In genomic region chr9:135602789-135603481, GRCh38 we compare ENCODE assay signal across 8 cellular contexts. TPM values are rescaled to one million over a fixed set of nuclear protein-coding genes. Genes with fewer than 3 reads are reported as not detected.
DNase-seq lines count a peak whose midpoint lies in the region; ATAC-seq and TF ChIP-seq lines count a peak whose summit lies in the region.

No MANE protein-coding gene starts in this region.

- H4K20me1 ChIP-seq in DND-41 (ENCODE audit: insufficient read depth, low read length), result no peaks in the 10 kb centered on the region

- no peak overlapping the region for H2AFZ ChIP-seq in DND-41 (ENCODE audit: low read depth, low read length)

- DNase-seq in DND-41 (peak; percentile 53), KBM-7 (peak; percentile 57), WTC11 (ENCODE audit: low spot score) (peak; percentile 70), chondrocyte (ENCODE audit: low spot score) (no peak), lower lobe of right lung (peak; percentile 55), NCI-H1105 (lab: John Stamatoyannopoulos, UW) (no peak)
- DNase-seq in stimulated activated CD8-positive, alpha-beta memory T cell treated with anti-CD3 and anti-CD28 coated beads, Interleukin-2, amount 100 ng/mL, for 1 hour (ENCODE audit: low read depth in 2 of 2), result peak; percentile 20 to 24

- CTCF ChIA-PET in WTC11 (lab: Charles Lee), result interaction anchor here (0.6 to 2.0 kb wide), 22 partner anchors 10 to 259 kb away, joined by 3 to 17 read pairs (median 4); no protein-coding TSS in a partner anchor

- H3K27me3 ChIP-seq in DND-41 (ENCODE audit: insufficient read depth, low read length, poor library complexity) (peaks cover 10% of the 10 kb centered on the region), lower lobe of right lung (ENCODE audit: low read depth) (peaks cover 37% of the 10 kb centered on the region)

- no peaks in the 10 kb centered on the region for H3K79me2 ChIP-seq in DND-41 (ENCODE audit: insufficient read depth, low read length)

- no peak overlapping the region for H3K9ac ChIP-seq in DND-41 (ENCODE audit: low read depth, low read length)

- POLR2A ChIA-PET in WTC11 (lab: Charles Lee), result no interaction called here

- H3K36me3 Mint-ChIP-seq in WTC11 (peaks cover 3% of the 10 kb centered on the region; the same call in 1 of the 2 replicates), chondrocyte (ENCODE audit: low read depth) (peaks cover 5% of the 10 kb centered on the region)

- H3K27ac ChIP-seq in DND-41 (ENCODE audit: low read length) (no peak overlapping the region), lower lobe of right lung (no peak overlapping the region)

- H3K4me1 Mint-ChIP-seq in WTC11 (peaks cover 10% of the 10 kb centered on the region), chondrocyte (ENCODE audit: low read depth) (no peaks in the 10 kb centered on the region)

- TF ChIP-seq CTCF in DND-41 (IDR thresholded peaks at IDR 0.05; ENCODE audit: borderline replicate concordance, extremely low read depth, low read length, poor library complexity, severe bottlenecking) (peak; percentile 74), WTC11 (IDR thresholded peaks at IDR 0.05) (peak; percentile 90), chondrocyte (IDR thresholded peaks at IDR 0.05) (peak; percentile 85), lower lobe of right lung (IDR thresholded peaks at IDR 0.05) (peak; percentile 74)

- H3K9me3 Mint-ChIP-seq in WTC11 (peaks cover 8% of the 10 kb centered on the region), chondrocyte (ENCODE audit: low read depth) (peaks cover 6% of the 10 kb centered on the region)

- H3K27ac Mint-ChIP-seq in WTC11 (no peak overlapping the region), chondrocyte (ENCODE audit: unreplicated experiment) (no peak overlapping the region)

- no peaks in the 10 kb centered on the region for H3K4me1 ChIP-seq in DND-41 (ENCODE audit: insufficient read depth, low read length)
- H3K4me1 ChIP-seq in lower lobe of right lung, result no peaks in the 10 kb centered on the region

- H3K27me3 Mint-ChIP-seq in WTC11 (ENCODE audit: low read depth) (no peaks in the 10 kb centered on the region), chondrocyte (ENCODE audit: low read depth) (peaks cover 19% of the 10 kb centered on the region)

- H3K4me2 ChIP-seq in DND-41 (ENCODE audit: insufficient read depth, low read length), result no peak overlapping the region

- intact Hi-C loops in lower lobe of right lung (cut with DNase I), result no loop called here

- ATAC-seq in DND-41 (ENCODE audit: insufficient read depth, low read depth) (peak; percentile 49; the same call in 1 of the 3 replicates), WTC11 (peak; percentile 21; the same call in 1 of the 2 replicates), lower lobe of right lung (peak; percentile 58 to 66), GM21576 (IDR thresholded peaks at IDR 0.05; ENCODE audit: unreplicated experiment) (no peak)

- no peak overlapping the region for H3K4me3 Mint-ChIP-seq in WTC11
- no peak overlapping the region for H3K4me3 Mint-ChIP-seq in chondrocyte (ENCODE audit: unreplicated experiment)

- no peaks in the 10 kb centered on the region for H3K9me3 ChIP-seq in DND-41 (ENCODE audit: insufficient read depth, low read length, severe bottlenecking)
- no peaks in the 10 kb centered on the region for H3K9me3 ChIP-seq in lower lobe of right lung

- H3K4me3 ChIP-seq in DND-41 (ENCODE audit: low read depth in 1 of 2, low read length in 2 of 2) (no peak overlapping the region), lower lobe of right lung (no peak overlapping the region)

- H3K36me3 ChIP-seq in DND-41 (ENCODE audit: insufficient read depth, low read length), result no peaks in the 10 kb centered on the region
- H3K36me3 ChIP-seq in lower lobe of right lung, result no peaks in the 10 kb centered on the region

- in situ Hi-C loops in KBM-7 (cut with MboI; ENCODE audit: low pct_unique_long_range_greater_than_20kb, low sequenced_read_pairs), result no loop called here

TF ChIP-seq in WTC11, 78 proteins besides CTCF, POLR2A, EP300 and RAD21:
- no peak for TF ChIP-seq ESRRA (CRISPR knock-in tag; IDR thresholded peaks at IDR 0.05; ENCODE audit: borderline replicate concordance)
- TF ChIP-seq ZNF425 (CRISPR knock-in tag; conservative IDR thresholded peaks at IDR 0.05), result no peak
- TF ChIP-seq RORB (CRISPR knock-in tag; IDR thresholded peaks at IDR 0.05), result no peak
- TF ChIP-seq ZNF512 (CRISPR knock-in tag; IDR thresholded peaks at IDR 0.05; ENCODE audit: borderline replicate concordance), result no peak
- no peak for TF ChIP-seq ZNF232 (CRISPR knock-in tag; IDR thresholded peaks at IDR 0.05)
- TF ChIP-seq MAX (CRISPR knock-in tag; IDR thresholded peaks at IDR 0.05), result no peak
- no peak for TF ChIP-seq TCF7 (CRISPR knock-in tag; IDR thresholded peaks at IDR 0.05; ENCODE audit: low read depth)

RNA-seq across cellular contexts. Expression of gene GLT6D1, which starts 36.4 kb away (rescaled TPM):
- 0.25 to 0.37 TPM (median 0.27 TPM) in 3 replicates for total RNA-seq in WTC11 (2021)
- total RNA-seq in chondrocyte, result not detected in 3 replicates
- not detected for total RNA-seq in lower lobe of right lung

RNA-seq across cellular contexts. Expression of gene PAEP, which starts 41.4 kb away (rescaled TPM):
- total RNA-seq in WTC11 (2021), result not detected in 3 replicates
- not detected in 3 replicates for total RNA-seq in chondrocyte
- not detected for total RNA-seq in lower lobe of right lung

RNA-seq across cellular contexts. Expression of gene OBP2A, which starts 57.0 kb away (rescaled TPM):
- total RNA-seq in WTC11 (2021) (not detected in 3 replicates), chondrocyte (0.50 TPM in 1 of 3 replicates, not detected in the others), lower lobe of right lung (not detected)

Comparison
In these comparisons a context has a peak if more than half of its experiments do, and no peak if none do; other contexts are left out.
1. DNase-seq: peak in DND-41 (single experiment), KBM-7 (single experiment), WTC11 (single experiment), lower lobe of right lung (single experiment) and stimulated activated CD8-positive, alpha-beta memory T cell treated with anti-CD3 and anti-CD28 coated beads, Interleukin-2, amount 100 ng/mL, for 1 hour (2 of 2); none in chondrocyte (single experiment) and NCI-H1105 (single experiment).
2. Peak in every context shown above with its lines, with median percentiles within 50 percentile points of each other: CTCF ChIP-seq.